ENCODE assay signal across 8 cellular contexts in the genomic region with DNA sequence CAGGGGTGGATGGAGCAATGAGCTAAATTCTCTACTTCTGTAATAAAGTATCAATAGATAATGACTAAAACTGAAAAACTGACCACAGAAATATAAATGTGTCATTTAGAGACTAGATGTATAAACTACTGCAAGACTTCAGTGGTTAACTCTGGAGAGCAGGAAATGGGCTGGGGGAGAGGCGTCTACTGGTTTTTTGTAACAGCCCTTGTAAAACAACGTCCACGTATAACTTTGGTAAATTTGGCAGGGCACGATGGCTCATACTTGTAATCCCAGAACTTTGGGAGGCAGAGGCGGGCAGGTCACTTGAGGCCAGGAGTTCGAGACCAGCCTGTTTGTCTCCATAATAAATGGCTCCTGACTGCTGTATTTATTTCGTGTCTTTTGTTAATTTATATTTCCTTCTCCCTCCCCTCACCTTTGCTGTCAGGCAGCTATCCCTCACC. TPM values are rescaled to one million over a fixed set of nuclear protein-coding genes. Genes with fewer than 3 reads are reported as not detected.
A peak's percentile ranks its signal among the peaks of the same experiment; 100 is the strongest.
DNase-seq lines count a peak whose midpoint lies in the region; ATAC-seq and TF ChIP-seq lines count a peak whose summit lies in the region.

No MANE protein-coding gene starts in this region.

- no peak for TF ChIP-seq CTCF in nephron progenitor cell (IDR thresholded peaks at IDR 0.05)

- CTCF ChIA-PET in activated CD4-positive, alpha-beta memory T cell treated with anti-CD3 and anti-CD28 coated beads for 36 hours (lab: Charles Lee), result interaction anchor here (0.6 to 1.7 kb wide), 5 partner anchors 9 to 61 kb away, joined by 3 to 6 read pairs (median 4); no protein-coding TSS in a partner anchor

- H3K9me3 Mint-ChIP-seq in activated CD4-positive, alpha-beta memory T cell treated with anti-CD3 and anti-CD28 coated beads for 36 hours, result no peaks in the 10 kb centered on the region
- H3K9me3 Mint-ChIP-seq in nephron progenitor cell, result peaks cover 15% of the 10 kb centered on the region

- peaks cover 41% of the 10 kb centered on the region for H3K36me3 Mint-ChIP-seq in activated CD4-positive, alpha-beta memory T cell treated with anti-CD3 and anti-CD28 coated beads for 36 hours
- peaks cover 14% of the 10 kb centered on the region for H3K36me3 Mint-ChIP-seq in nephron progenitor cell (ENCODE audit: low read depth)

- POLR2A ChIA-PET in activated CD4-positive, alpha-beta memory T cell treated with anti-CD3 and anti-CD28 coated beads for 36 hours (lab: Charles Lee), result interaction anchor here (0.6 to 2.8 kb wide), 6 partner anchors 10 to 57 kb away, joined by 3 to 20 read pairs (median 10); no protein-coding TSS in a partner anchor

- H3K4me1 Mint-ChIP-seq in activated CD4-positive, alpha-beta memory T cell treated with anti-CD3 and anti-CD28 coated beads for 36 hours (ENCODE audit: low read depth), result peaks cover 86% of the 10 kb centered on the region
- H3K4me1 Mint-ChIP-seq in nephron progenitor cell, result peaks cover 19% of the 10 kb centered on the region

- intact Hi-C loops in activated CD4-positive, alpha-beta memory T cell treated with anti-CD3 and anti-CD28 coated beads for 36 hours (cut with micrococcal nuclease), result loop anchor here (2.0 kb wide), 1 partner anchor 126 kb away; no protein-coding TSS in a partner anchor
- intact Hi-C loops in left cardiac atrium (cut with DNase I), result no loop called here

- DNase-seq in A172 (ENCODE audit: low spot score), result peak; percentile 49
- peak; percentile 81 for DNase-seq in activated CD4-positive, alpha-beta memory T cell treated with anti-CD3 and anti-CD28 coated beads for 36 hours
- DNase-seq in nephron progenitor cell, result no peak
- DNase-seq in left cardiac atrium, result no peak
- no peak for DNase-seq in NCI-H2196 (lab: John Stamatoyannopoulos, UW; ENCODE audit: unreplicated experiment)
- DNase-seq in inferior parietal cortex (ENCODE audit: extremely low spot score), result no peak

- H3K27me3 Mint-ChIP-seq in activated CD4-positive, alpha-beta memory T cell treated with anti-CD3 and anti-CD28 coated beads for 36 hours, result no peaks in the 10 kb centered on the region
- peaks cover 9% of the 10 kb centered on the region for H3K27me3 Mint-ChIP-seq in nephron progenitor cell (ENCODE audit: low read depth, poor library complexity)

- ATAC-seq in GM19395 (IDR thresholded peaks at IDR 0.05; ENCODE audit: unreplicated experiment) (peak; percentile 62), HG03439 (IDR thresholded peaks at IDR 0.05; ENCODE audit: unreplicated experiment) (peak; percentile 57), left cardiac atrium (no peak)

- H3K4me3 Mint-ChIP-seq in activated CD4-positive, alpha-beta memory T cell treated with anti-CD3 and anti-CD28 coated beads for 36 hours, result peak overlapping the region; percentile 45
- no peak overlapping the region for H3K4me3 Mint-ChIP-seq in nephron progenitor cell

- H3K27ac Mint-ChIP-seq in activated CD4-positive, alpha-beta memory T cell treated with anti-CD3 and anti-CD28 coated beads for 36 hours, result peak overlapping the region; percentile 98
- peak overlapping the region; percentile 92 for H3K27ac Mint-ChIP-seq in nephron progenitor cell

RNA-seq across cellular contexts. Expression of gene RAB27A, which starts 12.5 kb away (rescaled TPM):
- 5.3 and 17.0 TPM in 2 replicates for total RNA-seq in A172 (2014; rRNA removed; shearing (Covaris generic))
- total RNA-seq in activated CD4-positive, alpha-beta memory T cell treated with anti-CD3 and anti-CD28 coated beads for 36 hours, result 100 to 1,000 TPM; 216 to 217 TPM
- 10 to 100 TPM in 1 of 2 donors, 1 to 10 TPM in 1; 9.9 to 17.7 TPM for total RNA-seq in left cardiac atrium

RNA-seq across cellular contexts. Expression of gene PIGBOS1, which starts 41.8 kb away (rescaled TPM):
- 17.7 and 26.6 TPM in 2 replicates for total RNA-seq in A172 (2014; rRNA removed; shearing (Covaris generic))
- 10 to 100 TPM; 10.5 to 11.1 TPM for total RNA-seq in activated CD4-positive, alpha-beta memory T cell treated with anti-CD3 and anti-CD28 coated beads for 36 hours
- 10 to 100 TPM in 1 of 2 donors, 1 to 10 TPM in 1; 8.6 to 12.6 TPM for total RNA-seq in left cardiac atrium

RNA-seq across cellular contexts. Expression of gene PIGB, which starts 41.9 kb away (rescaled TPM):
- 15.1 and 18.2 TPM in 2 replicates for total RNA-seq in A172 (2014; rRNA removed; shearing (Covaris generic))
- total RNA-seq in activated CD4-positive, alpha-beta memory T cell treated with anti-CD3 and anti-CD28 coated beads for 36 hours, result 10 to 100 TPM; 18.0 to 18.9 TPM
- total RNA-seq in left cardiac atrium, result 1 to 10 TPM; 4.2 to 7.5 TPM

Comparison
In these comparisons a context has a peak if more than half of its experiments do, and no peak if none do; other contexts are left out.
1. DNase-seq: peak in A172 (single experiment) and activated CD4-positive, alpha-beta memory T cell treated with anti-CD3 and anti-CD28 coated beads for 36 hours (single experiment); none in nephron progenitor cell (single experiment), left cardiac atrium (single experiment), NCI-H2196 (single experiment) and inferior parietal cortex (single experiment).
2. ATAC-seq: peak in GM19395 (single experiment) and HG03439 (single experiment); none in left cardiac atrium (0 of 2).
3. RNA of gene RAB27A, which starts 12.5 kb away (total RNA-seq): 216 to 217 TPM in activated CD4-positive, alpha-beta memory T cell treated with anti-CD3 and anti-CD28 coated beads for 36 hours; 9.9 to 17.7 TPM in left cardiac atrium and 5.3 to 17.0 TPM in A172; every median in the first group is over 10 times any median in the second.